21 cellular contexts compared by ENCODE assay signal in the genomic region with DNA sequence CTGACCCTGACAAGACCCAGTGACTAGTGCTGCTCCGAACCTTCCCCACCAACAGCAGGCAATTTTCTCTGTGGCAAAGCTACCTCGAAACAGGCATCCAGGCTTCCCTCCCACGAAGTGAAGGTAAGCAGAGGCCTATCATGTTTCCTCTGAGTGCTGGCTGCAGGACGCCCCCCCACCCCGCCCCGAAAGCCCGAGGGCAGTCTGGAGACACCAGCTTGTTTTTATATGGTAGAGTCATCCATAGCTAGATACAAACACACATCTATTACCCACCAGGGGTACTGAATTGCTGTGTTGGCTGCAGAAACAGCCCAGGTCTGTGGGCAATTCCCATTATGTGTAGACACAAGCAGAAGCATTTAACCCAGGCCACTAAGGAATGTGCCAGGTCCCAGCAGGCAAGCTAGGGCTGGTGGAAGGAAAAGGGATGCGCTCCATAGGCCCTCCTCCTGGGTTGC. TPM values are rescaled to one million over a fixed set of nuclear protein-coding genes. Genes with fewer than 3 reads are reported as not detected.
DNase-seq lines count a peak whose midpoint lies in the region; ATAC-seq and TF ChIP-seq lines count a peak whose summit lies in the region.
"Had no signal": no experiment of that assay in that cellular context is flagged by ENCODE, and none has a peak within 500 bp of the region (broad histone marks: within the 10 kb centered on the region; RNA-seq: fewer than 3 reads in every experiment).

No MANE protein-coding gene starts in this region.

- ATAC-seq in GM18502 (IDR thresholded peaks at IDR 0.05; ENCODE audit: poor library complexity, unreplicated experiment): no peak
- ATAC-seq: SK-N-SH treated with all-trans-retinoic acid at 6 μM for 48 hours had no signal

- H3K4me3 ChIP-seq in SJCRH30 (peak overlapping the region; percentile 17), iPS-20b (ENCODE audit: low read length) (no peak overlapping the region), smooth muscle cell (no peak overlapping the region), mammary epithelial cell (replicated peaks in 1 of 3; ENCODE audit: insufficient read depth in 1 of 3, low read depth in 2 of 3, low read length in 3 of 3) (no peak overlapping the region)
- H3K4me3 ChIP-seq: BLaER1 treated with 17β-estradiol and CSF1 and Interleukin-3, amounts not matched to agents 10 nM and 100 nM; left ventricle myocardium inferior; upper lobe of left lung had no signal

- in situ Hi-C loops in mammary epithelial cell (cut with MboI; ENCODE audit: low sequenced_read_pairs in 2 of 2): no loop called here

- intact Hi-C loops in mammary epithelial cell (cut with micrococcal nuclease): no loop called here

- H3K4me2 ChIP-seq in smooth muscle cell (peak overlapping the region; percentile 45), mammary epithelial cell (ENCODE audit: insufficient read depth, low read depth, low read length) (no peak overlapping the region)
- H3K4me2 ChIP-seq: BLaER1 treated with 17β-estradiol and CSF1 and Interleukin-3, amounts not matched to agents 10 nM and 100 nM had no signal

- H3K79me2 ChIP-seq in smooth muscle cell (ENCODE audit: low read depth) (no peaks in the 10 kb centered on the region), mammary epithelial cell (ENCODE audit: insufficient read depth, low read length) (no peaks in the 10 kb centered on the region)
- H3K79me2 ChIP-seq: parathyroid adenoma had no signal

- H3K27ac ChIP-seq in SJCRH30 (no peak overlapping the region; the same call in 1 of the 2 replicates), iPS-20b (ENCODE audit: low read length) (peak overlapping the region; percentile 66), smooth muscle cell (ENCODE audit: low read depth) (peak overlapping the region; percentile 80), mammary epithelial cell (ENCODE audit: insufficient read depth, low read depth, low read length) (no peak overlapping the region)
- H3K27ac ChIP-seq: 22Rv1; BLaER1 treated with 17β-estradiol and CSF1 and Interleukin-3, amounts not matched to agents 10 nM and 100 nM; left ventricle myocardium inferior; parathyroid adenoma; upper lobe of left lung had no signal

- H2AFZ ChIP-seq in smooth muscle cell (ENCODE audit: low read depth) (peak overlapping the region; percentile 88), mammary epithelial cell (ENCODE audit: low read depth, low read length) (no peak overlapping the region)
- H2AFZ ChIP-seq: parathyroid adenoma had no signal

- dilution Hi-C loops in mammary epithelial cell (cut with HindIII; ENCODE audit: low sequenced_read_pairs): no loop called here

- WGBS in smooth muscle cell (ENCODE audit: low lambda C conversion rate): 39% methylated on average over 8 of the region's 8 CpGs
- 56% methylated on average over 6 of the region's 8 CpGs for WGBS in mammary epithelial cell (ENCODE audit: low coverage, missing lambda C conversion rate)

- DNase-seq in NCI-H1417 (lab: John Stamatoyannopoulos, UW) (peak in 2 of 3 experiments; percentile 18 to 65), NCI-H1417 treated with DMSO at 0.1 percent for 48 hours (lab: John Stamatoyannopoulos, UW) (no peak), SJCRH30 (peak; percentile 48 to 64), smooth muscle cell (lab: John Stamatoyannopoulos, UW; ENCODE audit: unreplicated experiment) (no peak), mammary epithelial cell (no peak), NCI-H510A treated with DMSO at 0.1 percent for 48 hours (lab: John Stamatoyannopoulos, UW) (no peak)
- DNase-seq: activated CD4-positive, alpha-beta T cell treated with anti-CD3 and anti-CD28 coated beads, Interleukin-2, amount 50 U/mL, for 4 hours; activated T-cell treated with anti-CD3 and anti-CD28 coated beads, Interleukin-2, amount 50 U/mL, for 24 hours; effector memory CD4-positive, alpha-beta T cell; HFFc6; left ventricle myocardium inferior; NCI-H1092 treated with DMSO at 0.1 percent for 48 hours; NCI-H774 had no signal

- no TSS peak for BruUV-seq in mammary epithelial cell (replicated peaks; lab: Mats Ljungman, UMichigan)

- no peaks in the 10 kb centered on the region for H3K27me3 ChIP-seq in SJCRH30
- H3K27me3 ChIP-seq in iPS-20b (ENCODE audit: insufficient read depth, low read length): no peaks in the 10 kb centered on the region
- no peaks in the 10 kb centered on the region for H3K27me3 ChIP-seq in smooth muscle cell (ENCODE audit: low read depth)
- H3K27me3 ChIP-seq in mammary epithelial cell (ENCODE audit: insufficient read depth, low read length): peaks cover 4% of the 10 kb centered on the region
- H3K27me3 ChIP-seq: BLaER1 treated with 17β-estradiol and CSF1 and Interleukin-3, amounts not matched to agents 10 nM and 100 nM; upper lobe of left lung had no signal

- H4K20me1 ChIP-seq in smooth muscle cell (ENCODE audit: low read depth) (no peaks in the 10 kb centered on the region), mammary epithelial cell (ENCODE audit: insufficient read depth, low read length) (no peaks in the 10 kb centered on the region)
- H4K20me1 ChIP-seq: BLaER1 treated with 17β-estradiol and CSF1 and Interleukin-3, amounts not matched to agents 10 nM and 100 nM had no signal

- TF ChIP-seq CTCF in smooth muscle cell (IDR thresholded peaks at IDR 0.05; ENCODE audit: borderline replicate concordance, insufficient read depth, poor library complexity, severe bottlenecking) (no peak), mammary epithelial cell (conservative IDR thresholded peaks at IDR 0.05 in 1 of 2, IDR thresholded peaks at IDR 0.05 in 1 of 2; ENCODE audit: extremely low read depth in 1 of 2, insufficient read depth in 1 of 2, low read depth in 1 of 2, low read length in 2 of 2) (no peak)

- H3K4me1 ChIP-seq in SJCRH30 (0 out of 2 replicates have a peak, but pooled peaks cover 4% of the 10 kb centered on the region), iPS-20b (ENCODE audit: insufficient read depth, low read length) (peaks cover 22% of the 10 kb centered on the region), smooth muscle cell (ENCODE audit: low read depth) (peaks cover 39% of the 10 kb centered on the region), mammary epithelial cell (ENCODE audit: insufficient read depth, low read length) (no peaks in the 10 kb centered on the region)
- H3K4me1 ChIP-seq: parathyroid adenoma, upper lobe of left lung had no signal

- H3K36me3 ChIP-seq in SJCRH30 (no peaks in the 10 kb centered on the region), iPS-20b (ENCODE audit: insufficient read depth, low read depth, low read length) (no peaks in the 10 kb centered on the region), smooth muscle cell (ENCODE audit: low read depth) (no peaks in the 10 kb centered on the region), mammary epithelial cell (ENCODE audit: insufficient read depth, low read length) (no peaks in the 10 kb centered on the region)
- H3K36me3 ChIP-seq: BLaER1 treated with 17β-estradiol and CSF1 and Interleukin-3, amounts not matched to agents 10 nM and 100 nM; left ventricle myocardium inferior; upper lobe of left lung had no signal

- peaks cover 14% of the 10 kb centered on the region for H3F3A ChIP-seq in smooth muscle cell (ENCODE audit: low read depth)

- CTCF ChIA-PET in mammary epithelial cell (lab: Charles Lee; ENCODE audit: low non-redundant PET): no interaction called here

- H3K9me3 ChIP-seq in SJCRH30 (replicated peaks) (no peaks in the 10 kb centered on the region), iPS-20b (ENCODE audit: insufficient read depth, low read depth, low read length) (no peaks in the 10 kb centered on the region), smooth muscle cell (replicated peaks; ENCODE audit: low read depth) (no peaks in the 10 kb centered on the region), mammary epithelial cell (replicated peaks; ENCODE audit: insufficient read depth, low read length) (no peaks in the 10 kb centered on the region)
- H3K9me3 ChIP-seq: BLaER1 treated with 17β-estradiol and CSF1 and Interleukin-3, amounts not matched to agents 10 nM and 100 nM; left ventricle myocardium inferior; upper lobe of left lung had no signal

- peak overlapping the region; percentile 36; the same call in 1 of the 2 replicates for H3K9ac ChIP-seq in iPS-20b (ENCODE audit: low read depth, low read length)
- H3K9ac ChIP-seq in smooth muscle cell (ENCODE audit: low read depth): no peak overlapping the region
- no peak overlapping the region for H3K9ac ChIP-seq in mammary epithelial cell (ENCODE audit: insufficient read depth, low read length)
- H3K9ac ChIP-seq: BLaER1 treated with 17β-estradiol and CSF1 and Interleukin-3, amounts not matched to agents 10 nM and 100 nM; parathyroid adenoma had no signal

RNA-seq across cellular contexts. Expression of a gene that starts 40.4 kb away (rescaled TPM):
- 0.04 and 0.15 TPM in 2 replicates for total RNA-seq in SJCRH30 (2014; rRNA removed; shearing (Covaris generic))
- 21.8 and 27.4 TPM in 2 replicates for total RNA-seq in smooth muscle cell
- 11.8 and 20.1 TPM in 2 replicates for polyA plus RNA-seq in smooth muscle cell
- total RNA-seq in mammary epithelial cell: not detected
- polyA plus RNA-seq in mammary epithelial cell: not detected
- polyA minus RNA-seq in mammary epithelial cell: not detected
- total RNA-seq: cardiac septum, HFFc6, left ventricle myocardium inferior had no signal

Comparison
In these comparisons a context has a peak if more than half of its experiments do, and no peak if none do; other contexts are left out.
1. DNase-seq: peak in NCI-H1417 (2 of 3) and SJCRH30 (2 of 2); none in NCI-H1417 treated with DMSO at 0.1 percent for 48 hours (single experiment), smooth muscle cell (single experiment), mammary epithelial cell (single experiment) and NCI-H510A treated with DMSO at 0.1 percent for 48 hours (single experiment).
2. H3K27ac ChIP-seq: peak in iPS-20b (single experiment) and smooth muscle cell (single experiment); none in SJCRH30 (single experiment) and mammary epithelial cell (single experiment).
3. RNA of a gene that starts 40.4 kb away (total RNA-seq): 21.8 to 27.4 TPM in smooth muscle cell; 0.04 to 0.15 TPM in SJCRH30 and not detected in mammary epithelial cell; every median in the first group is over 10 times any median in the second.